8 cellular contexts compared by ENCODE assay signal in the genomic region with DNA sequence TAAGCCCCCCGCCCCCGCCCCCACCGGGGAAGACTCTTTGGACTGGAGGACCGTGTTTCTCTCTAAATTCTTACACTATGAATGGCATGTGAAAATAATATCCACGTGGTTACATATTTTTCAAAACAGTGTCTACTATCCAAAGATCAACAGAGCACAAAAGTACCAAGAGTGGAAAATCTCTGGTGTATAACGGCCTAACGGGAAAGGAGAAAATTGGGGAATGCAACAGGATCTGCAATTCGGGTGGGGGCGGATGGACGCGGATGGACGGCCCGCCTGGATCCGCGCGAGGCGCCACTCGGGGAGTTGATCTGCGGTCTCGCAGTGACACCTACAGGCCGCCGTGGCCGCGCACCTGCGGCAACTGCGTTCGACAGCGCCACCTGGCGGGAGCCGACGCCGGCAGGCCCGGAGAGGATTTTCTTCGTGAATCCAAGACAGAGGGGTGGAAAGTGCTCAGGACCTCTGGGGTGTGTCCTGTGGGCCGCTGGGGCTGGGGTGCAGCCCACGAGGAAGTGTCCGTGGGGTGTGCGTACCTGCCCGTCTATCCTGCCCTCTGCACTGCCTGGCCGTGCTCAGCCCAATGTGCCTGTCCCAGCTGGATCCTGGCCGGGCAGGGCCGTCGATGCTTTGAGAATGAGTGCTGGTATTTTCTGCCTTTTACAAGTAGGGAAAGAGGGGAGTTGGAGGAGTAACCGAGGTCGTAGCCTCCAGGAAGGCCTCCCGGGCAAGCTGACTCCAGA. TPM values are rescaled to one million over a fixed set of nuclear protein-coding genes. Genes with fewer than 3 reads are reported as not detected.
DNase-seq lines count a peak whose midpoint lies in the region; ATAC-seq and TF ChIP-seq lines count a peak whose summit lies in the region.

No MANE protein-coding gene starts in this region.

- H3K36me3 Mint-ChIP-seq in CD8-positive, alpha-beta memory T cell, result no peaks in the 10 kb centered on the region
- H3K36me3 Mint-ChIP-seq in progenitor cell of endocrine pancreas (ENCODE audit: insufficient read depth), result no peaks in the 10 kb centered on the region

- peak; percentile 73 to 87 (median 81) for DNase-seq in CD8-positive, alpha-beta memory T cell
- DNase-seq in KG1 (lab: John Stamatoyannopoulos, UW), result peak; percentile 50
- DNase-seq in activated naive CD4-positive, alpha-beta T cell treated with anti-CD3 and anti-CD28 coated beads, Interleukin-2, amount 50 U/mL, for 16 hours, result peak; percentile 88
- peak; percentile 60 to 95 (median 88) for DNase-seq in head of caudate nucleus
- DNase-seq in progenitor cell of endocrine pancreas (ENCODE audit: low spot score, unreplicated experiment), result peak; percentile 88
- DNase-seq in uterus, result peak; percentile 77 to 85

- ATAC-seq in GM21360 (IDR thresholded peaks at IDR 0.05; ENCODE audit: unreplicated experiment) (peak; percentile 79), SK-N-SH treated with all-trans-retinoic acid at 6 μM for 48 hours (peak; percentile 90)

- peaks cover 0 to 2% (median 0%) of the 10 kb centered on the region in 5 donors for H3K9me3 Mint-ChIP-seq in CD8-positive, alpha-beta memory T cell
- H3K9me3 Mint-ChIP-seq in progenitor cell of endocrine pancreas (ENCODE audit: low read depth), result no peaks in the 10 kb centered on the region

- peaks cover 0 to 7% (median 4%) of the 10 kb centered on the region in 3 donors for H3K4me1 Mint-ChIP-seq in CD8-positive, alpha-beta memory T cell
- H3K4me1 Mint-ChIP-seq in progenitor cell of endocrine pancreas (ENCODE audit: low read depth), result no peaks in the 10 kb centered on the region

- CTCF ChIA-PET in CD8-positive, alpha-beta memory T cell (lab: Charles Lee), result interaction anchor here (0.5 to 3.0 kb wide), 12 partner anchors 10 to 616 kb away, joined by 3 to 18 read pairs (median 4); a partner anchor contains a TSS

- no peaks in the 10 kb centered on the region for H3K4me1 ChIP-seq in CD8-positive, alpha-beta memory T cell (ENCODE audit: insufficient read depth, low read length)
- H3K4me1 ChIP-seq in uterus, result no peaks in the 10 kb centered on the region

- peaks cover 7% of the 10 kb centered on the region for H3K27me3 ChIP-seq in CD8-positive, alpha-beta memory T cell (ENCODE audit: insufficient read depth, low read length, poor library complexity, severe bottlenecking)
- H3K27me3 ChIP-seq in uterus, result no peaks in the 10 kb centered on the region

- H3K27ac ChIP-seq in CD8-positive, alpha-beta memory T cell (ENCODE audit: low read depth, low read length), result no peak overlapping the region
- H3K27ac ChIP-seq in uterus, result no peak overlapping the region

- TF ChIP-seq CTCF in progenitor cell of endocrine pancreas (IDR thresholded peaks at IDR 0.05; ENCODE audit: unreplicated experiment) (no peak), uterus (IDR thresholded peaks at IDR 0.05) (peak; percentile 100)

- no peak for TF ChIP-seq POLR2A in uterus (IDR thresholded peaks at IDR 0.05)

- POLR2A ChIA-PET in CD8-positive, alpha-beta memory T cell (lab: Charles Lee), result no interaction called here

- peak overlapping the region in 3 of 7 donors; percentile 6 to 9 (median 8) for H3K4me3 Mint-ChIP-seq in CD8-positive, alpha-beta memory T cell
- no peak overlapping the region for H3K4me3 Mint-ChIP-seq in progenitor cell of endocrine pancreas (ENCODE audit: low read depth)

- H3K4me3 ChIP-seq in CD8-positive, alpha-beta memory T cell (ENCODE audit: low read length), result no peak overlapping the region
- H3K4me3 ChIP-seq in uterus, result no peak overlapping the region

- peaks cover 7 to 19% of the 10 kb centered on the region in 2 donors for H3K27me3 Mint-ChIP-seq in CD8-positive, alpha-beta memory T cell
- peaks cover 29% of the 10 kb centered on the region for H3K27me3 Mint-ChIP-seq in progenitor cell of endocrine pancreas

- no peaks in the 10 kb centered on the region for H3K36me3 ChIP-seq in CD8-positive, alpha-beta memory T cell (ENCODE audit: insufficient read depth, low read length)
- H3K36me3 ChIP-seq in uterus, result no peaks in the 10 kb centered on the region

- no peaks in the 10 kb centered on the region for H3K9me3 ChIP-seq in CD8-positive, alpha-beta memory T cell (ENCODE audit: low read length)
- H3K9me3 ChIP-seq in uterus, result no peaks in the 10 kb centered on the region

- intact Hi-C loops in head of caudate nucleus (cut with DNase I) (loop anchor here (2.0 to 10.0 kb wide), 2 partner anchors 613 to 695 kb away; no protein-coding TSS in a partner anchor), uterus (cut with DNase I; ENCODE audit: low total_unique reads) (loop anchor here (2.0 to 10.0 kb wide), 2 partner anchors 613 to 695 kb away; no protein-coding TSS in a partner anchor)

- peak overlapping the region; percentile 3 to 81 (median 56) for H3K27ac Mint-ChIP-seq in CD8-positive, alpha-beta memory T cell
- peak overlapping the region; percentile 1 for H3K27ac Mint-ChIP-seq in progenitor cell of endocrine pancreas

TF ChIP-seq in SK-N-SH treated with all-trans-retinoic acid at 6 μM for 48 hours, 23 proteins besides CTCF, POLR2A, EP300 and RAD21 (continues in another document):
- TF ChIP-seq ZNF565 (CRISPR knock-in tag; conservative IDR thresholded peaks at IDR 0.05; ENCODE audit: low read depth) (no peak), ESRRG (CRISPR knock-in tag; IDR thresholded peaks at IDR 0.05) (no peak), ZFP30 (CRISPR knock-in tag; IDR thresholded peaks at IDR 0.05) (no peak), RARB (CRISPR knock-in tag; IDR thresholded peaks at IDR 0.05) (no peak), BACH2 (CRISPR knock-in tag; IDR thresholded peaks at IDR 0.05; ENCODE audit: borderline replicate concordance) (no peak), ZFP3 (CRISPR knock-in tag; IDR thresholded peaks at IDR 0.05) (no peak), GLIS3 (CRISPR knock-in tag; IDR thresholded peaks at IDR 0.05) (no peak), CSDC2 (CRISPR knock-in tag; IDR thresholded peaks at IDR 0.05) (no peak), ZC3H10 (CRISPR knock-in tag; IDR thresholded peaks at IDR 0.05) (no peak), TOX (CRISPR knock-in tag; IDR thresholded peaks at IDR 0.05; ENCODE audit: borderline replicate concordance) (no peak), PPARA (CRISPR knock-in tag; IDR thresholded peaks at IDR 0.05; ENCODE audit: borderline replicate concordance) (no peak), SNAI2 (CRISPR knock-in tag; IDR thresholded peaks at IDR 0.05) (no peak), OSR1 (CRISPR knock-in tag; IDR thresholded peaks at IDR 0.05) (no peak), ZNF8 (CRISPR knock-in tag; IDR thresholded peaks at IDR 0.05) (no peak)
- TF ChIP-seq, protein P1, sequence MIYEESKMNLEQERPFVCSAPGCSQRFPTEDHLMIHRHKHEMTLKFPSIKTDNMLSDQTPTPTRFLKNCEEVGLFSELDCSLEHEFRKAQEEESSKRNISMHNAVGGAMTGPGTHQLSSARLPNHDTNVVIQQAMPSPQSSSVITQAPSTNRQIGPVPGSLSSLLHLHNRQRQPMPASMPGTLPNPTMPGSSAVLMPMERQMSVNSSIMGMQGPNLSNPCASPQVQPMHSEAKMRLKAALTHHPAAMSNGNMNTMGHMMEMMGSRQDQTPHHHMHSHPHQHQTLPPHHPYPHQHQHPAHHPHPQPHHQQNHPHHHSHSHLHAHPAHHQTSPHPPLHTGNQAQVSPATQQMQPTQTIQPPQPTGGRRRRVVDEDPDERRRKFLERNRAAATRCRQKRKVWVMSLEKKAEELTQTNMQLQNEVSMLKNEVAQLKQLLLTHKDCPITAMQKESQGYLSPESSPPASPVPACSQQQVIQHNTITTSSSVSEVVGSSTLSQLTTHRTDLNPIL (CRISPR knock-in tag; IDR thresholded peaks at IDR 0.05; ENCODE audit: low read depth), result no peak
- TF ChIP-seq, protein P2, sequence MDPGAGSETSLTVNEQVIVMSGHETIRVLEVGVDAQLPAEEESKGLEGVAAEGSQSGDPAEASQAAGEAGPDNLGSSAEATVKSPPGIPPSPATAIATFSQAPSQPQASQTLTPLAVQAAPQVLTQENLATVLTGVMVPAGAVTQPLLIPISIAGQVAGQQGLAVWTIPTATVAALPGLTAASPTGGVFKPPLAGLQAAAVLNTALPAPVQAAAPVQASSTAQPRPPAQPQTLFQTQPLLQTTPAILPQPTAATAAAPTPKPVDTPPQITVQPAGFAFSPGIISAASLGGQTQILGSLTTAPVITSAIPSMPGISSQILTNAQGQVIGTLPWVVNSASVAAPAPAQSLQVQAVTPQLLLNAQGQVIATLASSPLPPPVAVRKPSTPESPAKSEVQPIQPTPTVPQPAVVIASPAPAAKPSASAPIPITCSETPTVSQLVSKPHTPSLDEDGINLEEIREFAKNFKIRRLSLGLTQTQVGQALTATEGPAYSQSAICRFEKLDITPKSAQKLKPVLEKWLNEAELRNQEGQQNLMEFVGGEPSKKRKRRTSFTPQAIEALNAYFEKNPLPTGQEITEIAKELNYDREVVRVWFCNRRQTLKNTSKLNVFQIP (CRISPR knock-in tag; IDR thresholded peaks at IDR 0.05; ENCODE audit: borderline replicate concordance, low read depth), result no peak
- TF ChIP-seq, protein P3, sequence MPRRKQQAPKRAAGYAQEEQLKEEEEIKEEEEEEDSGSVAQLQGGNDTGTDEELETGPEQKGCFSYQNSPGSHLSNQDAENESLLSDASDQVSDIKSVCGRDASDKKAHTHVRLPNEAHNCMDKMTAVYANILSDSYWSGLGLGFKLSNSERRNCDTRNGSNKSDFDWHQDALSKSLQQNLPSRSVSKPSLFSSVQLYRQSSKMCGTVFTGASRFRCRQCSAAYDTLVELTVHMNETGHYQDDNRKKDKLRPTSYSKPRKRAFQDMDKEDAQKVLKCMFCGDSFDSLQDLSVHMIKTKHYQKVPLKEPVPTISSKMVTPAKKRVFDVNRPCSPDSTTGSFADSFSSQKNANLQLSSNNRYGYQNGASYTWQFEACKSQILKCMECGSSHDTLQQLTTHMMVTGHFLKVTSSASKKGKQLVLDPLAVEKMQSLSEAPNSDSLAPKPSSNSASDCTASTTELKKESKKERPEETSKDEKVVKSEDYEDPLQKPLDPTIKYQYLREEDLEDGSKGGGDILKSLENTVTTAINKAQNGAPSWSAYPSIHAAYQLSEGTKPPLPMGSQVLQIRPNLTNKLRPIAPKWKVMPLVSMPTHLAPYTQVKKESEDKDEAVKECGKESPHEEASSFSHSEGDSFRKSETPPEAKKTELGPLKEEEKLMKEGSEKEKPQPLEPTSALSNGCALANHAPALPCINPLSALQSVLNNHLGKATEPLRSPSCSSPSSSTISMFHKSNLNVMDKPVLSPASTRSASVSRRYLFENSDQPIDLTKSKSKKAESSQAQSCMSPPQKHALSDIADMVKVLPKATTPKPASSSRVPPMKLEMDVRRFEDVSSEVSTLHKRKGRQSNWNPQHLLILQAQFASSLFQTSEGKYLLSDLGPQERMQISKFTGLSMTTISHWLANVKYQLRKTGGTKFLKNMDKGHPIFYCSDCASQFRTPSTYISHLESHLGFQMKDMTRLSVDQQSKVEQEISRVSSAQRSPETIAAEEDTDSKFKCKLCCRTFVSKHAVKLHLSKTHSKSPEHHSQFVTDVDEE (CRISPR knock-in tag; IDR thresholded peaks at IDR 0.05), result no peak

RNA-seq across cellular contexts. Expression of a gene that starts 18.6 kb away (rescaled TPM):
- not detected for total RNA-seq in CD8-positive, alpha-beta memory T cell
- not detected for polyA plus RNA-seq in CD8-positive, alpha-beta memory T cell
- total RNA-seq in progenitor cell of endocrine pancreas (not detected in 2 replicates), uterus (not detected)
